In genomic region chr9:9920425-9920824, GRCh38 we compare ENCODE assay signal across 1 cellular context.
TF ChIP-seq lines count a peak whose summit lies in the region.

No MANE protein-coding gene starts in this region.

TF ChIP-seq in WTC11, 78 proteins besides CTCF, POLR2A, EP300 and RAD21 (continued from another document):
- no peak for TF ChIP-seq AFF4 (CRISPR knock-in tag; IDR thresholded peaks at IDR 0.05; ENCODE audit: borderline replicate concordance)
- TF ChIP-seq ZNF396 (CRISPR knock-in tag; IDR thresholded peaks at IDR 0.05; ENCODE audit: borderline replicate concordance), result no peak
- no peak for TF ChIP-seq NR2C2 (CRISPR knock-in tag; IDR thresholded peaks at IDR 0.05)
- TF ChIP-seq ZBTB21 (CRISPR knock-in tag; IDR thresholded peaks at IDR 0.05; ENCODE audit: borderline replicate concordance), result no peak
- TF ChIP-seq ZBTB43 (CRISPR knock-in tag; IDR thresholded peaks at IDR 0.05), result no peak
- no peak for TF ChIP-seq ZNF416 (CRISPR knock-in tag; IDR thresholded peaks at IDR 0.05)
- no peak for TF ChIP-seq GRHL2 (CRISPR knock-in tag; IDR thresholded peaks at IDR 0.05; ENCODE audit: insufficient replicate concordance, severe bottlenecking)
